Comparison of ENCODE assay signal across 8 cellular contexts in genomic region chr20:20860078-20860806, GRCh38.
DNase-seq lines count a peak whose midpoint lies in the region; ATAC-seq and TF ChIP-seq lines count a peak whose summit lies in the region.

No MANE protein-coding gene starts in this region.

- ATAC-seq in HG02678 (IDR thresholded peaks at IDR 0.05; ENCODE audit: unreplicated experiment): peak; percentile 81
- peak; percentile 59 to 70 (median 64) for ATAC-seq in T-cell (replicated peaks in 1 of 4)
- ATAC-seq in left ventricle myocardium superior: peak; percentile 83
- ATAC-seq in GM21528 (IDR thresholded peaks at IDR 0.05; ENCODE audit: low FRiP score, unreplicated experiment): no peak

- TF ChIP-seq CTCF in GM12864 (IDR thresholded peaks at IDR 0.05; ENCODE audit: low read depth, low read length, missing control alignments) (peak; percentile 94), adrenal gland (IDR thresholded peaks at IDR 0.05) (peak; percentile 88 to 96 (median 94))

- POLR2A ChIA-PET in T-cell (lab: Charles Lee): no interaction called here

- no peaks in the 10 kb centered on the region for H3K9me3 Mint-ChIP-seq in T-cell

- CTCF ChIA-PET in T-cell (lab: Charles Lee): interaction anchor here (0.6 to 3.1 kb wide), 14 partner anchors 8 to 1452 kb away, joined by 3 to 25 read pairs (median 5); no protein-coding TSS in a partner anchor

- no peaks in the 10 kb centered on the region for H3K36me3 Mint-ChIP-seq in T-cell

- H3K4me1 ChIP-seq in adrenal gland (replicated peaks in 1 of 2): no peaks in the 10 kb centered on the region

- DNase-seq in GM12864 (ENCODE audit: low read depth) (peak; percentile 46), NCI-H1694 treated with DMSO at 0.1 percent for 48 hours (lab: John Stamatoyannopoulos, UW) (peak; percentile 66), T-cell (peak; percentile 31 to 84 (median 73)), adrenal gland (peak; percentile 83 to 96 (median 92)), left ventricle myocardium superior (peak; percentile 92), retina (peak; percentile 83)

- 16 to 20% (median 18%) methylated on average over 8 of the region's 8 CpGs for WGBS in adrenal gland, 4 donors

- intact Hi-C loops in adrenal gland (cut with DNase I) (no loop called here), left ventricle myocardium superior (cut with micrococcal nuclease) (loop anchor here (10.0 kb wide), 1 partner anchor 645 kb away; no protein-coding TSS in a partner anchor)

- no peaks in the 10 kb centered on the region for H3K4me1 Mint-ChIP-seq in T-cell

- H3K4me3 Mint-ChIP-seq in T-cell: no peak overlapping the region

- no peaks in the 10 kb centered on the region for H3K9me3 ChIP-seq in adrenal gland (replicated peaks in 1 of 3)

- H3K4me3 ChIP-seq in GM12864 (ENCODE audit: low read depth, low read length): no peak overlapping the region
- H3K4me3 ChIP-seq in adrenal gland: no peak overlapping the region

- no peak overlapping the region for H3K27ac Mint-ChIP-seq in T-cell

- peaks cover 24 to 34% of the 10 kb centered on the region in 2 donors for H3K27me3 Mint-ChIP-seq in T-cell

- H3K36me3 ChIP-seq in adrenal gland (replicated peaks in 1 of 2): no peaks in the 10 kb centered on the region

- H3K27me3 ChIP-seq in adrenal gland: peaks cover 6% of the 10 kb centered on the region

- TF ChIP-seq POLR2A in adrenal gland (IDR thresholded peaks at IDR 0.05): no peak

- H3K27ac ChIP-seq in adrenal gland: no peak overlapping the region
